Comparison of ENCODE assay signal across 2 cellular contexts in the genomic region with DNA sequence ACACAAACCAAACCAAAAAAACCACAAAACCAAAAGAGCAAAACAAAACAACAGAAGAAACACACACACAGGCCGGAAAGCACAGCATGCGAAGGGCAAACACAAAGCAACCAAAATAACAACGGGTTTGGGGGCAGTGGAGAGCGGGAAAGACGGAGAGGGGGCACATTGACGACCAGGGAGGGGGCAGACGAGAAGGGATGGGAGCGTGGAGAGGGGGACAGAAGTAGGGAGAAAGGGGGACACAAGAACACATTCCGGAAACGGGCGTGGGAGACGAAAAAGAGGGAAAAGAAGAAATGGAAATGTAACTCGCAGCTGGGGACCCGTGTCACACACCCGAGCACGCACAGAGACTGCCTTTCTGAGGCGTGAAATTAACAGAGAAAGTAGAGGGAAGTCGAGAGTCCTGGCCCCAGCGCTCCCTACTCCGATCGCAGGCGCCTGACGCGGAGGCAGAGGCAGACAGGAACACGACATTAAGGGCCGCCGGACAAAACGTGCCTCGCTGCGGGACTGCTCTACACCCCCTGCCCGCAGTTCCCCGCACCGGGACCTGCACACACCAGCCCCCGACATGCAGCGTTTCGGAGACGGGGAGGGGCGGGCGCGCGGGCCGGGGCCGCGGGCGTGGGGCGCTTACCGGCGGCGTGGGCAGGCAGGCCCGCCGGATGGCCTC.
TF ChIP-seq lines count a peak whose summit lies in the region.

No MANE protein-coding gene starts in this region.

TF ChIP-seq in SK-N-SH, 30 proteins besides CTCF, POLR2A, EP300 and RAD21 (continued from another document):
- TF ChIP-seq, protein P1, sequence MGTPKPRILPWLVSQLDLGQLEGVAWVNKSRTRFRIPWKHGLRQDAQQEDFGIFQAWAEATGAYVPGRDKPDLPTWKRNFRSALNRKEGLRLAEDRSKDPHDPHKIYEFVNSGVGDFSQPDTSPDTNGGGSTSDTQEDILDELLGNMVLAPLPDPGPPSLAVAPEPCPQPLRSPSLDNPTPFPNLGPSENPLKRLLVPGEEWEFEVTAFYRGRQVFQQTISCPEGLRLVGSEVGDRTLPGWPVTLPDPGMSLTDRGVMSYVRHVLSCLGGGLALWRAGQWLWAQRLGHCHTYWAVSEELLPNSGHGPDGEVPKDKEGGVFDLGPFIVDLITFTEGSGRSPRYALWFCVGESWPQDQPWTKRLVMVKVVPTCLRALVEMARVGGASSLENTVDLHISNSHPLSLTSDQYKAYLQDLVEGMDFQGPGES (IDR thresholded peaks at IDR 0.05; ENCODE audit: low read depth, low read length): no peak
- TF ChIP-seq SIN3A (IDR thresholded peaks at IDR 0.05; ENCODE audit: borderline replicate concordance, low read depth, low read length) (no peak), TCF12 (IDR thresholded peaks at IDR 0.05) (no peak), EZH2phosphoT487 (IDR thresholded peaks at IDR 0.05; ENCODE audit: borderline replicate concordance, low read depth) (no peak)
- TF ChIP-seq, protein P2, sequence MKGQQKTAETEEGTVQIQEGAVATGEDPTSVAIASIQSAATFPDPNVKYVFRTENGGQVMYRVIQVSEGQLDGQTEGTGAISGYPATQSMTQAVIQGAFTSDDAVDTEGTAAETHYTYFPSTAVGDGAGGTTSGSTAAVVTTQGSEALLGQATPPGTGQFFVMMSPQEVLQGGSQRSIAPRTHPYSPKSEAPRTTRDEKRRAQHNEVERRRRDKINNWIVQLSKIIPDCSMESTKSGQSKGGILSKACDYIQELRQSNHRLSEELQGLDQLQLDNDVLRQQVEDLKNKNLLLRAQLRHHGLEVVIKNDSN (IDR thresholded peaks at IDR 0.05; ENCODE audit: borderline replicate concordance, low read depth): no peak

TF ChIP-seq in SK-N-SH treated with all-trans-retinoic acid at 6 μM for 48 hours, 23 proteins besides CTCF, POLR2A, EP300 and RAD21:
- TF ChIP-seq, protein P3, sequence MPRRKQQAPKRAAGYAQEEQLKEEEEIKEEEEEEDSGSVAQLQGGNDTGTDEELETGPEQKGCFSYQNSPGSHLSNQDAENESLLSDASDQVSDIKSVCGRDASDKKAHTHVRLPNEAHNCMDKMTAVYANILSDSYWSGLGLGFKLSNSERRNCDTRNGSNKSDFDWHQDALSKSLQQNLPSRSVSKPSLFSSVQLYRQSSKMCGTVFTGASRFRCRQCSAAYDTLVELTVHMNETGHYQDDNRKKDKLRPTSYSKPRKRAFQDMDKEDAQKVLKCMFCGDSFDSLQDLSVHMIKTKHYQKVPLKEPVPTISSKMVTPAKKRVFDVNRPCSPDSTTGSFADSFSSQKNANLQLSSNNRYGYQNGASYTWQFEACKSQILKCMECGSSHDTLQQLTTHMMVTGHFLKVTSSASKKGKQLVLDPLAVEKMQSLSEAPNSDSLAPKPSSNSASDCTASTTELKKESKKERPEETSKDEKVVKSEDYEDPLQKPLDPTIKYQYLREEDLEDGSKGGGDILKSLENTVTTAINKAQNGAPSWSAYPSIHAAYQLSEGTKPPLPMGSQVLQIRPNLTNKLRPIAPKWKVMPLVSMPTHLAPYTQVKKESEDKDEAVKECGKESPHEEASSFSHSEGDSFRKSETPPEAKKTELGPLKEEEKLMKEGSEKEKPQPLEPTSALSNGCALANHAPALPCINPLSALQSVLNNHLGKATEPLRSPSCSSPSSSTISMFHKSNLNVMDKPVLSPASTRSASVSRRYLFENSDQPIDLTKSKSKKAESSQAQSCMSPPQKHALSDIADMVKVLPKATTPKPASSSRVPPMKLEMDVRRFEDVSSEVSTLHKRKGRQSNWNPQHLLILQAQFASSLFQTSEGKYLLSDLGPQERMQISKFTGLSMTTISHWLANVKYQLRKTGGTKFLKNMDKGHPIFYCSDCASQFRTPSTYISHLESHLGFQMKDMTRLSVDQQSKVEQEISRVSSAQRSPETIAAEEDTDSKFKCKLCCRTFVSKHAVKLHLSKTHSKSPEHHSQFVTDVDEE (CRISPR knock-in tag; IDR thresholded peaks at IDR 0.05): no peak
- TF ChIP-seq ISL1 (CRISPR knock-in tag; IDR thresholded peaks at IDR 0.05) (no peak), ZC3H10 (CRISPR knock-in tag; IDR thresholded peaks at IDR 0.05) (no peak), ZNF70 (CRISPR knock-in tag; IDR thresholded peaks at IDR 0.05) (no peak), TCF4 (CRISPR knock-in tag; IDR thresholded peaks at IDR 0.05; ENCODE audit: borderline replicate concordance) (no peak), ZNF8 (CRISPR knock-in tag; IDR thresholded peaks at IDR 0.05) (no peak), TOX (CRISPR knock-in tag; IDR thresholded peaks at IDR 0.05; ENCODE audit: borderline replicate concordance) (no peak), PPARA (CRISPR knock-in tag; IDR thresholded peaks at IDR 0.05; ENCODE audit: borderline replicate concordance) (no peak), ZFP30 (CRISPR knock-in tag; IDR thresholded peaks at IDR 0.05) (no peak)
- TF ChIP-seq, protein P4, sequence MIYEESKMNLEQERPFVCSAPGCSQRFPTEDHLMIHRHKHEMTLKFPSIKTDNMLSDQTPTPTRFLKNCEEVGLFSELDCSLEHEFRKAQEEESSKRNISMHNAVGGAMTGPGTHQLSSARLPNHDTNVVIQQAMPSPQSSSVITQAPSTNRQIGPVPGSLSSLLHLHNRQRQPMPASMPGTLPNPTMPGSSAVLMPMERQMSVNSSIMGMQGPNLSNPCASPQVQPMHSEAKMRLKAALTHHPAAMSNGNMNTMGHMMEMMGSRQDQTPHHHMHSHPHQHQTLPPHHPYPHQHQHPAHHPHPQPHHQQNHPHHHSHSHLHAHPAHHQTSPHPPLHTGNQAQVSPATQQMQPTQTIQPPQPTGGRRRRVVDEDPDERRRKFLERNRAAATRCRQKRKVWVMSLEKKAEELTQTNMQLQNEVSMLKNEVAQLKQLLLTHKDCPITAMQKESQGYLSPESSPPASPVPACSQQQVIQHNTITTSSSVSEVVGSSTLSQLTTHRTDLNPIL (CRISPR knock-in tag; IDR thresholded peaks at IDR 0.05; ENCODE audit: low read depth): no peak
- TF ChIP-seq, protein P5, sequence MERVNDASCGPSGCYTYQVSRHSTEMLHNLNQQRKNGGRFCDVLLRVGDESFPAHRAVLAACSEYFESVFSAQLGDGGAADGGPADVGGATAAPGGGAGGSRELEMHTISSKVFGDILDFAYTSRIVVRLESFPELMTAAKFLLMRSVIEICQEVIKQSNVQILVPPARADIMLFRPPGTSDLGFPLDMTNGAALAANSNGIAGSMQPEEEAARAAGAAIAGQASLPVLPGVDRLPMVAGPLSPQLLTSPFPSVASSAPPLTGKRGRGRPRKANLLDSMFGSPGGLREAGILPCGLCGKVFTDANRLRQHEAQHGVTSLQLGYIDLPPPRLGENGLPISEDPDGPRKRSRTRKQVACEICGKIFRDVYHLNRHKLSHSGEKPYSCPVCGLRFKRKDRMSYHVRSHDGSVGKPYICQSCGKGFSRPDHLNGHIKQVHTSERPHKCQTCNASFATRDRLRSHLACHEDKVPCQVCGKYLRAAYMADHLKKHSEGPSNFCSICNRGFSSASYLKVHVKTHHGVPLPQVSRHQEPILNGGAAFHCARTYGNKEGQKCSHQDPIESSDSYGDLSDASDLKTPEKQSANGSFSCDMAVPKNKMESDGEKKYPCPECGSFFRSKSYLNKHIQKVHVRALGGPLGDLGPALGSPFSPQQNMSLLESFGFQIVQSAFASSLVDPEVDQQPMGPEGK (CRISPR knock-in tag; IDR thresholded peaks at IDR 0.05; ENCODE audit: borderline replicate concordance): no peak
TF ChIP-seq in SK-N-SH treated with all-trans-retinoic acid at 6 μM for 48 hours: peak in this region for 0.
